Comparison of ENCODE assay signal across 35 cellular contexts in the genomic region with DNA sequence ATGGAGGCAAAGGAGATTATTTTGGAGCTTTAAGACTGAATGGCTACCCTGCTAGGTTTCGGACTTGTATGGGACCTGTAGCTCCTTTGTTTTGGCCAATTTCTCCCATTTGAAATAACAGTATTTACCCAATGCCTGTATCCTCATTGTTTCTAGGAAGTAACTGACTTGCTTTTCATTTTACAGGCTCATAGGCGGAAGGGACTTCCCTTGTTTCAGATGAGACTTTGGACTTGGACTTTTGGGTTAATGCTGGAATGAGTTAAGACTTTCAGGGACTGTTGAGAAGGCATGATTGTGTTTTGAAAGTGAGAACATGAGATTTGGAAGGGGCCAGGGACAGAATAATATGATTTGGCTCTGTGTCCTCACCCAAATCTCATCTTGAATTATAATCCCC.
"Had no signal": no experiment of that assay in that cellular context is flagged by ENCODE, and none has a peak within 500 bp of the region (broad histone marks: within the 10 kb centered on the region; RNA-seq: fewer than 3 reads in every experiment).

No MANE protein-coding gene starts in this region.

- ATAC-seq: activated naive CD4-positive, alpha-beta T cell treated with anti-CD3 and anti-CD28 coated beads, Interleukin-2, amount 50 U/mL, for 72 hours; activated naive CD8-positive, alpha-beta T cell treated with anti-CD3 and anti-CD28 coated beads, Interleukin-2, amount 50 U/mL, for 24 hours; activated T-cell treated with anti-CD3 and anti-CD28 coated beads, Interleukin-2, amount 50 U/mL, for 4 hours; activated T-cell treated with anti-CD3 and anti-CD28 coated beads, Interleukin-2, amount 50 U/mL, for 72 hours; activated T-helper 17 cell treated with anti-CD3 and anti-CD28 coated beads, Interleukin-2, amount 50 U/mL, for 72 hours; body of pancreas had no signal

- H3K4me3 ChIP-seq: adrenal gland, ascending aorta, body of pancreas, breast epithelium, cardiac muscle cell had no signal

- FAIRE-seq: astrocyte, bronchial epithelial cell had no signal

- H3K27ac ChIP-seq: adrenal gland, ascending aorta, body of pancreas, brain microvascular endothelial cell, breast epithelium, cardiac muscle cell had no signal

- H3K27me3 ChIP-seq: adrenal gland, ascending aorta, body of pancreas, brain microvascular endothelial cell, breast epithelium, cardiac muscle cell had no signal

- H3K9me3 ChIP-seq: adrenal gland, ascending aorta, body of pancreas, breast epithelium had no signal

- DNase-seq: activated effector memory CD4-positive, alpha-beta T cell treated with anti-CD3 and anti-CD28 coated beads, Interleukin-2, amount 50 U/mL, for 16 hours; activated effector memory CD4-positive, alpha-beta T cell treated with Interleukin-2 at 50 U/mL for 16 hours; activated gamma-delta T cell; activated gamma-delta T cell treated with Interleukin-2 at 50 U/mL for 16 hours; activated naive CD4-positive, alpha-beta T cell; activated naive CD4-positive, alpha-beta T cell treated with anti-CD3 and anti-CD28 coated beads for 36 hours; activated naive CD4-positive, alpha-beta T cell treated with anti-CD3 and anti-CD28 coated beads, Interleukin-2, amount 10 ng/mL, durations not matched to agents 7 days and 5 days; activated naive CD4-positive, alpha-beta T cell treated with anti-CD3 and anti-CD28 coated beads, Interleukin-2, amount 50 U/mL, for 16 hours; activated naive CD4-positive, alpha-beta T cell treated with Interleukin-2 at 50 U/mL for 16 hours; activated naive CD8-positive, alpha-beta T cell treated with anti-CD3 and anti-CD28 coated beads for 36 hours; activated naive CD8-positive, alpha-beta T cell treated with anti-CD3 and anti-CD28 coated beads, Interleukin-2, amount 10 ng/mL, durations not matched to agents 7 days and 5 days; activated naive CD8-positive, alpha-beta T cell treated with anti-CD3 and anti-CD28 coated beads, Interleukin-2, amount 50 U/mL, for 24 hours; activated T-cell treated with anti-CD3 and anti-CD28 coated beads for 4 hours; activated T-cell treated with anti-CD3 and anti-CD28 coated beads, Interleukin-2, amount 50 U/mL, for 1 hour; activated T-cell treated with anti-CD3 and anti-CD28 coated beads, Interleukin-2, amount 50 U/mL, for 24 hours; activated T-cell treated with anti-CD3 and anti-CD28 coated beads, Interleukin-2, amount 50 U/mL, for 4 hours; activated T-cell treated with anti-CD3 and anti-CD28 coated beads, Interleukin-2, amount 50 U/mL, for 48 hours; activated T-cell treated with anti-CD3 and anti-CD28 coated beads, Interleukin-2, amount 50 U/mL, for 72 hours; adrenal gland; amniotic stem cell; amygdala; anterior cingulate cortex; aorta; body of pancreas; brain microvascular endothelial cell; caudate nucleus; central memory CD4-positive, alpha-beta T cell; cerebellar nuclear complex had no signal

- H3K4me1 ChIP-seq: adrenal gland, ascending aorta, body of pancreas, breast epithelium had no signal

- H3K36me3 ChIP-seq: adrenal gland, breast epithelium, cardiac muscle cell had no signal
